In genomic region chr5:134506054-134507039, GRCh38 we compare ENCODE assay signal across 10 cellular contexts. TPM values are rescaled to one million over a fixed set of nuclear protein-coding genes. Genes with fewer than 3 reads are reported as not detected.
DNase-seq lines count a peak whose midpoint lies in the region; ATAC-seq, FAIRE-seq and TF ChIP-seq lines count a peak whose summit lies in the region.
"Had no signal": no experiment of that assay in that cellular context is flagged by ENCODE, and none has a peak within 500 bp of the region (broad histone marks: within the 10 kb centered on the region; RNA-seq: fewer than 3 reads in every experiment).

No MANE protein-coding gene starts in this region.

- no peak overlapping the region for H3K4me3 ChIP-seq in WERI-Rb-1 (ENCODE audit: low read depth, low read length)
- peak overlapping the region; percentile 1 for H3K4me3 ChIP-seq in suprapubic skin

- no peak for TF ChIP-seq EP300 in suprapubic skin (IDR thresholded peaks at IDR 0.05)

- peaks cover 43% of the 10 kb centered on the region for H3K4me1 ChIP-seq in suprapubic skin

- TF ChIP-seq CTCF in WERI-Rb-1 (IDR thresholded peaks at IDR 0.05; ENCODE audit: low read depth, low read length) (no peak), suprapubic skin (IDR thresholded peaks at IDR 0.05) (no peak)

- H3K9me3 ChIP-seq in WERI-Rb-1 (ENCODE audit: severe bottlenecking) (no peaks in the 10 kb centered on the region), suprapubic skin (no peaks in the 10 kb centered on the region)

- H3K36me3 ChIP-seq in WERI-Rb-1 = no peaks in the 10 kb centered on the region
- H3K36me3 ChIP-seq in suprapubic skin = no peaks in the 10 kb centered on the region

- no peak for ATAC-seq in HG03432 (IDR thresholded peaks at IDR 0.05; ENCODE audit: unreplicated experiment)

- peak; percentile 84 for DNase-seq in HTR-8/SVneo (ENCODE audit: insufficient read length, low spot score)
- peak; percentile 28 for DNase-seq in WERI-Rb-1
- DNase-seq in iris pigment epithelial cell (ENCODE audit: low read depth) = peak; percentile 15
- peak in 1 of 2 donors; percentile 72 for DNase-seq in suprapubic skin (ENCODE audit: low spot score in 2 of 2)
- no peak for DNase-seq in NCI-H446 (lab: John Stamatoyannopoulos, UW)
- no peak for DNase-seq in foreskin melanocyte
- no peak for DNase-seq in activated CD8-positive, alpha-beta memory T cell treated with anti-CD3 and anti-CD28 coated beads, Interleukin-2, amount 50 U/mL, for 48 hours
- DNase-seq: OCI-M1; stimulated activated CD4-positive, alpha-beta T cell treated with anti-CD3 and anti-CD28 coated beads, Interleukin-4, amount 100 ng/mL, for 4 hours had no signal

- no peaks in the 10 kb centered on the region for H3K27me3 ChIP-seq in WERI-Rb-1 (ENCODE audit: insufficient read depth, low read depth, severe bottlenecking)
- no peaks in the 10 kb centered on the region for H3K27me3 ChIP-seq in suprapubic skin

- H3K27ac ChIP-seq in WERI-Rb-1 = peak overlapping the region; percentile 16
- H3K27ac ChIP-seq in suprapubic skin = peak overlapping the region; percentile 30

- WGBS in suprapubic skin = 58% methylated on average over 6 of the region's 10 CpGs

- no peak for TF ChIP-seq POLR2A in suprapubic skin (IDR thresholded peaks at IDR 0.05)

- FAIRE-seq in HTR-8/SVneo (lab: Jason Lieb, UNC) = no peak

RNA-seq across cellular contexts. Expression of gene JADE2, which starts 19.1 kb away (rescaled TPM):
- 10 to 100 TPM; 31.4 to 62.1 (median 56.6) TPM for total RNA-seq in suprapubic skin

Comparison
In these comparisons a context has a peak if more than half of its experiments do, and no peak if none do; other contexts are left out.
1. DNase-seq: peak in HTR-8/SVneo (single experiment), WERI-Rb-1 (single experiment) and iris pigment epithelial cell (single experiment); none in NCI-H446 (0 of 2), foreskin melanocyte (single experiment) and activated CD8-positive, alpha-beta memory T cell treated with anti-CD3 and anti-CD28 coated beads, Interleukin-2, amount 50 U/mL, for 48 hours (single experiment).